Comparison of ENCODE assay signal across 10 cellular contexts in genomic region chr1:182120411-182121258, GRCh38. TPM values are rescaled to one million over a fixed set of nuclear protein-coding genes. Genes with fewer than 3 reads are reported as not detected.
DNase-seq lines count a peak whose midpoint lies in the region; ATAC-seq and TF ChIP-seq lines count a peak whose summit lies in the region.
"Had no signal": no experiment of that assay in that cellular context is flagged by ENCODE, and none has a peak within 500 bp of the region (broad histone marks: within the 10 kb centered on the region; RNA-seq: fewer than 3 reads in every experiment).

No MANE protein-coding gene starts in this region.

- intact Hi-C loops in left cardiac atrium (cut with DNase I): no loop called here

- CTCF ChIA-PET in T-cell (lab: Charles Lee): no interaction called here

- H3K4me3 Mint-ChIP-seq in T-cell: no peak overlapping the region
- no peak overlapping the region for H3K4me3 Mint-ChIP-seq in chondrocyte (ENCODE audit: unreplicated experiment)

- H3K36me3 Mint-ChIP-seq in T-cell (no peaks in the 10 kb centered on the region), chondrocyte (ENCODE audit: low read depth) (no peaks in the 10 kb centered on the region)

- H3K27me3 Mint-ChIP-seq in T-cell (peaks cover 3 to 5% of the 10 kb centered on the region in 2 donors), chondrocyte (ENCODE audit: low read depth) (peaks cover 4% of the 10 kb centered on the region)

- no peak for TF ChIP-seq CTCF in chondrocyte (IDR thresholded peaks at IDR 0.05)

- H3K4me1 Mint-ChIP-seq in T-cell (no peaks in the 10 kb centered on the region), chondrocyte (ENCODE audit: low read depth) (peaks cover 35% of the 10 kb centered on the region)

- POLR2A ChIA-PET in T-cell (lab: Charles Lee): no interaction called here

- H3K27ac Mint-ChIP-seq in T-cell: no peak overlapping the region
- no peak overlapping the region for H3K27ac Mint-ChIP-seq in chondrocyte (ENCODE audit: unreplicated experiment)

- H3K9me3 Mint-ChIP-seq in T-cell (no peaks in the 10 kb centered on the region), chondrocyte (ENCODE audit: low read depth) (no peaks in the 10 kb centered on the region)

- peak; percentile 34 for DNase-seq in GM04503 (ENCODE audit: low read depth)
- peak in 5 of 34 experiments; percentile 4 to 20 (median 4) for DNase-seq in T-cell
- peak; percentile 64 for DNase-seq in left cardiac atrium
- peak; percentile 89 for DNase-seq in putamen (ENCODE audit: low spot score)
- DNase-seq in NCI-H524 treated with DMSO at 0.1 percent for 48 hours (lab: John Stamatoyannopoulos, UW): no peak
- no peak for DNase-seq in chondrocyte (ENCODE audit: low spot score)
- DNase-seq: central memory CD4-positive, alpha-beta T cell had no signal

- ATAC-seq in T-cell (replicated peaks in 1 of 4) (peak in 3 of 4 experiments; percentile 38 to 71 (median 46)), left cardiac atrium (peak; percentile 88 to 95), HG02840 (IDR thresholded peaks at IDR 0.05; ENCODE audit: low FRiP score, unreplicated experiment) (no peak), HG03439 (IDR thresholded peaks at IDR 0.05; ENCODE audit: unreplicated experiment) (no peak)

RNA-seq across cellular contexts. Expression of gene ZNF648, which starts 59.1 kb away (rescaled TPM):
- total RNA-seq in T-cell: not detected
- not detected for total RNA-seq in left cardiac atrium
- not detected in 3 replicates for total RNA-seq in chondrocyte
- total RNA-seq: T-helper 2 cell treated with Interferon-gamma antibody and Interleukin-4, amounts not matched to agents 100 ng/mL and 5 ng/mL, for 36 hours had no signal

Comparison
In these comparisons a context has a peak if more than half of its experiments do, and no peak if none do; other contexts are left out.
1. DNase-seq: peak in GM04503 (single experiment), left cardiac atrium (single experiment) and putamen (single experiment); none in NCI-H524 treated with DMSO at 0.1 percent for 48 hours (single experiment) and chondrocyte (single experiment).
2. ATAC-seq: peak in T-cell (3 of 4) and left cardiac atrium (2 of 2); none in HG02840 (single experiment) and HG03439 (single experiment).